1 cellular context compared by ENCODE assay signal in the genomic region with DNA sequence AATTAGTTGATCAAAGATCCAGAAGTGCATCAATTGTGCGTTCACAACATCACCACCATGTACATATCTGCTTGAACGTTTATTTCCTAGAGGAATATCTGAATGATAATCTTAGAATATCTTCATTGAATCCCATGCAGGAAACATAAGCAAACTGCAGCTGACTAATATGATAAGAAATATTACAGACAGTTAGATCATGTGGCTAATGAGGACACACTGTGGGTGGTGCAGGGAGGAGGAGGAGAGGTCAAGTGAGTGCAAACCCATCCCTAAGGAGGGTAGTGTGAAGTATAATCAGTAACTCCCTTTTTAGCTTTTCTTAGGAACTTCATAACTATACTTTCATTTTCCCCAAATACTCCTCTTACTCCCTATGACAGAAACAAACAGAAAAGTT.
TF ChIP-seq lines count a peak whose summit lies in the region.

No MANE protein-coding gene starts in this region.

TF ChIP-seq in GM23338, 12 proteins besides CTCF, POLR2A, EP300 and RAD21 (continued from another document):
- TF ChIP-seq, protein P1, sequence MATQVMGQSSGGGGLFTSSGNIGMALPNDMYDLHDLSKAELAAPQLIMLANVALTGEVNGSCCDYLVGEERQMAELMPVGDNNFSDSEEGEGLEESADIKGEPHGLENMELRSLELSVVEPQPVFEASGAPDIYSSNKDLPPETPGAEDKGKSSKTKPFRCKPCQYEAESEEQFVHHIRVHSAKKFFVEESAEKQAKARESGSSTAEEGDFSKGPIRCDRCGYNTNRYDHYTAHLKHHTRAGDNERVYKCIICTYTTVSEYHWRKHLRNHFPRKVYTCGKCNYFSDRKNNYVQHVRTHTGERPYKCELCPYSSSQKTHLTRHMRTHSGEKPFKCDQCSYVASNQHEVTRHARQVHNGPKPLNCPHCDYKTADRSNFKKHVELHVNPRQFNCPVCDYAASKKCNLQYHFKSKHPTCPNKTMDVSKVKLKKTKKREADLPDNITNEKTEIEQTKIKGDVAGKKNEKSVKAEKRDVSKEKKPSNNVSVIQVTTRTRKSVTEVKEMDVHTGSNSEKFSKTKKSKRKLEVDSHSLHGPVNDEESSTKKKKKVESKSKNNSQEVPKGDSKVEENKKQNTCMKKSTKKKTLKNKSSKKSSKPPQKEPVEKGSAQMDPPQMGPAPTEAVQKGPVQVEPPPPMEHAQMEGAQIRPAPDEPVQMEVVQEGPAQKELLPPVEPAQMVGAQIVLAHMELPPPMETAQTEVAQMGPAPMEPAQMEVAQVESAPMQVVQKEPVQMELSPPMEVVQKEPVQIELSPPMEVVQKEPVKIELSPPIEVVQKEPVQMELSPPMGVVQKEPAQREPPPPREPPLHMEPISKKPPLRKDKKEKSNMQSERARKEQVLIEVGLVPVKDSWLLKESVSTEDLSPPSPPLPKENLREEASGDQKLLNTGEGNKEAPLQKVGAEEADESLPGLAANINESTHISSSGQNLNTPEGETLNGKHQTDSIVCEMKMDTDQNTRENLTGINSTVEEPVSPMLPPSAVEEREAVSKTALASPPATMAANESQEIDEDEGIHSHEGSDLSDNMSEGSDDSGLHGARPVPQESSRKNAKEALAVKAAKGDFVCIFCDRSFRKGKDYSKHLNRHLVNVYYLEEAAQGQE (IDR thresholded peaks at IDR 0.05; ENCODE audit: unreplicated experiment), result no peak
- no peak for TF ChIP-seq POLR2AphosphoS5 (IDR thresholded peaks at IDR 0.05; ENCODE audit: low read depth)
- TF ChIP-seq STAT1 (IDR thresholded peaks at IDR 0.05; ENCODE audit: unreplicated experiment), result no peak
- no peak for TF ChIP-seq JUNB (IDR thresholded peaks at IDR 0.05; ENCODE audit: unreplicated experiment)
- TF ChIP-seq EZH2 (IDR thresholded peaks at IDR 0.05; ENCODE audit: low read depth, unreplicated experiment), result no peak
- TF ChIP-seq ZNF462 (CRISPR knock-in tag; IDR thresholded peaks at IDR 0.05), result no peak
- no peak for TF ChIP-seq CREB1 (CRISPR knock-in tag; IDR thresholded peaks at IDR 0.05; ENCODE audit: low read depth)
- no peak for TF ChIP-seq NANOG (IDR thresholded peaks at IDR 0.05; ENCODE audit: borderline replicate concordance)
- TF ChIP-seq ZNF114 (CRISPR knock-in tag; IDR thresholded peaks at IDR 0.05), result no peak
